ENCODE assay signal across 28 cellular contexts in genomic region chr4:31645211-31645610, GRCh38.
"Had no signal": no experiment of that assay in that cellular context is flagged by ENCODE, and none has a peak within 500 bp of the region (broad histone marks: within the 10 kb centered on the region; RNA-seq: fewer than 3 reads in every experiment).

No MANE protein-coding gene starts in this region.

- H3K4me1 ChIP-seq: lower lobe of right lung, spleen, suprapubic skin, tibial artery, upper lobe of right lung had no signal

- ATAC-seq: left cardiac atrium; left lobe of liver; lower lobe of right lung; natural killer cell; right cardiac atrium; sciatic nerve; stimulated activated effector memory CD8-positive, alpha-beta T cell treated with anti-CD3 and anti-CD28 coated beads, Interleukin-12 subunit alpha, Interleukin-12 subunit beta, amount 100 ng/mL, for 72 hours; upper lobe of right lung had no signal

- H3K4me1 Mint-ChIP-seq: naive B cell; natural killer cell; nephron progenitor cell; stimulated activated effector memory CD8-positive, alpha-beta T cell treated with anti-CD3 and anti-CD28 coated beads, Interleukin-12 subunit alpha, Interleukin-12 subunit beta, amount 100 ng/mL, for 72 hours had no signal

- DNase-seq: hippocampal formation; kidney glomerular epithelial cell; left cardiac atrium; lower lobe of right lung; mammary epithelial cell; mesendoderm; naive B cell; natural killer cell; nephron progenitor cell; ovary; right cardiac atrium; spleen; stimulated activated CD4-positive, alpha-beta T cell treated with anti-CD3 and anti-CD28 coated beads, Interleukin-4, amount 100 ng/mL, for 24 hours; stimulated activated naive CD4-positive, alpha-beta T cell; tibial artery; trophoblast cell; upper lobe of right lung had no signal

- FAIRE-seq: keratinocyte, urothelium cell line had no signal

- H3K4me3 Mint-ChIP-seq: mesothelial cell of epicardium; naive B cell; natural killer cell; nephron progenitor cell; stimulated activated effector memory CD8-positive, alpha-beta T cell treated with anti-CD3 and anti-CD28 coated beads, Interleukin-12 subunit alpha, Interleukin-12 subunit beta, amount 100 ng/mL, for 72 hours; stimulated activated naive CD8-positive, alpha-beta T cell treated with anti-CD3 and anti-CD28 coated beads, Interleukin-15, Interleukin-2, amounts not matched to agents 100 ng/mL and 50 ng/mL, for 24 hours had no signal

- H3K27me3 ChIP-seq: ovary, spleen, suprapubic skin, tibial artery, upper lobe of right lung had no signal

- H3K27me3 Mint-ChIP-seq: naive B cell; progenitor cell of endocrine pancreas; stimulated activated naive CD8-positive, alpha-beta T cell treated with anti-CD3 and anti-CD28 coated beads, Interleukin-15, Interleukin-2, amounts not matched to agents 100 ng/mL and 50 ng/mL, for 24 hours had no signal

- H3K4me3 ChIP-seq: lower lobe of right lung, ovary, skin epidermis, spleen, suprapubic skin, thoracic aorta, tibial artery, upper lobe of right lung had no signal

- H3K9me3 ChIP-seq: lower lobe of right lung, ovary, suprapubic skin, thoracic aorta, tibial artery, upper lobe of right lung had no signal

- H3K36me3 ChIP-seq: lower lobe of right lung, ovary, spleen, suprapubic skin, thoracic aorta, tibial artery, upper lobe of right lung had no signal

- H3K27ac ChIP-seq: lower lobe of right lung, ovary, skin epidermis, spleen, suprapubic skin, thoracic aorta, tibial artery, upper lobe of right lung had no signal

- H3K9me3 Mint-ChIP-seq: mesothelial cell of epicardium; nephron progenitor cell; stimulated activated naive CD8-positive, alpha-beta T cell treated with anti-CD3 and anti-CD28 coated beads, Interleukin-15, Interleukin-2, amounts not matched to agents 100 ng/mL and 50 ng/mL, for 24 hours had no signal

- H3K27ac Mint-ChIP-seq: mesothelial cell of epicardium; naive B cell; natural killer cell; nephron progenitor cell; progenitor cell of endocrine pancreas; stimulated activated effector memory CD8-positive, alpha-beta T cell treated with anti-CD3 and anti-CD28 coated beads, Interleukin-12 subunit alpha, Interleukin-12 subunit beta, amount 100 ng/mL, for 72 hours; stimulated activated naive CD8-positive, alpha-beta T cell treated with anti-CD3 and anti-CD28 coated beads, Interleukin-15, Interleukin-2, amounts not matched to agents 100 ng/mL and 50 ng/mL, for 24 hours had no signal

- H3K36me3 Mint-ChIP-seq: mesothelial cell of epicardium; naive B cell; natural killer cell; stimulated activated effector memory CD8-positive, alpha-beta T cell treated with anti-CD3 and anti-CD28 coated beads, Interleukin-12 subunit alpha, Interleukin-12 subunit beta, amount 100 ng/mL, for 72 hours had no signal
